In genomic region chr10:46534828-46535524, GRCh38 we compare ENCODE assay signal across 20 cellular contexts. TPM values are rescaled to one million over a fixed set of nuclear protein-coding genes. Genes with fewer than 3 reads are reported as not detected.
DNase-seq lines count a peak whose midpoint lies in the region; ATAC-seq and TF ChIP-seq lines count a peak whose summit lies in the region.
"Had no signal": no experiment of that assay in that cellular context is flagged by ENCODE, and none has a peak within 500 bp of the region (broad histone marks: within the 10 kb centered on the region; RNA-seq: fewer than 3 reads in every experiment).

No MANE protein-coding gene starts in this region.

- H3K27me3 Mint-ChIP-seq in natural killer cell treated with Interleukin-12 subunit alpha and Interleukin-12 subunit beta and Interleukin-15 and Interleukin-18, amount 100 ng/mL, for 72 hours, result peaks cover 15 to 31% of the 10 kb centered on the region in 2 donors
- peaks cover 8 to 16% of the 10 kb centered on the region in 2 donors for H3K27me3 Mint-ChIP-seq in natural killer cell (ENCODE audit: low read depth in 2 of 2)

- TF ChIP-seq CTCF in natural killer cell (IDR thresholded peaks at IDR 0.05), result no peak

- H3K27ac Mint-ChIP-seq in natural killer cell treated with Interleukin-12 subunit alpha and Interleukin-12 subunit beta and Interleukin-15 and Interleukin-18, amount 100 ng/mL, for 72 hours, result no peak overlapping the region
- no peak overlapping the region for H3K27ac Mint-ChIP-seq in natural killer cell
- H3K27ac Mint-ChIP-seq: activated B cell treated with CpG ODN at 0.5 μM for 24 hours; activated naive CD4-positive, alpha-beta T cell treated with anti-CD3 and anti-CD28 coated beads, Interleukin-2, amount 50 U/mL, for 72 hours; CD8-positive, alpha-beta T cell; memory B cell had no signal

- ATAC-seq in natural killer cell treated with Interleukin-12 subunit alpha and Interleukin-12 subunit beta and Interleukin-15 and Interleukin-18, amount 100 ng/mL, for 72 hours, result peak; percentile 22 to 34
- ATAC-seq in natural killer cell (no peak), sciatic nerve (no peak), HG02623 (IDR thresholded peaks at IDR 0.05; ENCODE audit: unreplicated experiment) (no peak), HG03108 (IDR thresholded peaks at IDR 0.05; ENCODE audit: unreplicated experiment) (no peak), GM18909 (IDR thresholded peaks at IDR 0.05; ENCODE audit: poor library complexity, unreplicated experiment) (no peak)
- ATAC-seq: activated naive CD4-positive, alpha-beta T cell treated with anti-CD3 and anti-CD28 coated beads, Interleukin-2, amount 50 U/mL, for 72 hours; CD8-positive, alpha-beta T cell had no signal

- no peaks in the 10 kb centered on the region for H3K36me3 Mint-ChIP-seq in natural killer cell treated with Interleukin-12 subunit alpha and Interleukin-12 subunit beta and Interleukin-15 and Interleukin-18, amount 100 ng/mL, for 72 hours
- H3K36me3 Mint-ChIP-seq in natural killer cell, result no peaks in the 10 kb centered on the region
- H3K36me3 Mint-ChIP-seq: activated naive CD4-positive, alpha-beta T cell treated with anti-CD3 and anti-CD28 coated beads, Interleukin-2, amount 50 U/mL, for 72 hours; CD8-positive, alpha-beta T cell; memory B cell had no signal

- H3K4me3 Mint-ChIP-seq in natural killer cell treated with Interleukin-12 subunit alpha and Interleukin-12 subunit beta and Interleukin-15 and Interleukin-18, amount 100 ng/mL, for 72 hours, result no peak overlapping the region
- H3K4me3 Mint-ChIP-seq in natural killer cell, result no peak overlapping the region
- H3K4me3 Mint-ChIP-seq: activated B cell treated with CpG ODN at 0.5 μM for 24 hours; CD8-positive, alpha-beta T cell; memory B cell had no signal

- no peaks in the 10 kb centered on the region for H3K9me3 Mint-ChIP-seq in natural killer cell treated with Interleukin-12 subunit alpha and Interleukin-12 subunit beta and Interleukin-15 and Interleukin-18, amount 100 ng/mL, for 72 hours
- no peaks in the 10 kb centered on the region for H3K9me3 Mint-ChIP-seq in natural killer cell
- H3K9me3 Mint-ChIP-seq: activated B cell treated with CpG ODN at 0.5 μM for 24 hours; activated naive CD4-positive, alpha-beta T cell treated with anti-CD3 and anti-CD28 coated beads, Interleukin-2, amount 50 U/mL, for 72 hours; CD8-positive, alpha-beta T cell; memory B cell had no signal

- DNase-seq in natural killer cell treated with Interleukin-12 subunit alpha and Interleukin-12 subunit beta and Interleukin-15 and Interleukin-18, amount 100 ng/mL, for 72 hours (ENCODE audit: low spot score), result no peak
- DNase-seq in natural killer cell (no peak), amniotic epithelial cell (ENCODE audit: low read depth) (peak; percentile 61), sciatic nerve (ENCODE audit: low spot score) (peak; percentile 52), NCI-H2029 treated with DMSO at 0.1 percent for 48 hours (lab: John Stamatoyannopoulos, UW) (no peak)
- DNase-seq: activated B cell treated with CpG ODN at 0.5 μM for 24 hours; activated T-cell treated with anti-CD3 and anti-CD28 coated beads, Interleukin-2, amount 50 U/mL, for 48 hours; CD8-positive, alpha-beta T cell; effector CD8-positive, alpha-beta T cell; HCEC 1CT; NCI-H1694 treated with DMSO at 0.1 percent for 48 hours; T1000; testis had no signal

- H3K4me1 Mint-ChIP-seq in natural killer cell treated with Interleukin-12 subunit alpha and Interleukin-12 subunit beta and Interleukin-15 and Interleukin-18, amount 100 ng/mL, for 72 hours (ENCODE audit: low read depth in 2 of 2), result no peaks in the 10 kb centered on the region
- H3K4me1 Mint-ChIP-seq in natural killer cell, result peaks cover 0 to under 1% of the 10 kb centered on the region in 2 donors
- H3K4me1 Mint-ChIP-seq: activated B cell treated with CpG ODN at 0.5 μM for 24 hours, memory B cell had no signal

- intact Hi-C loops in natural killer cell (cut with micrococcal nuclease) (no loop called here), sciatic nerve (cut with DNase I) (no loop called here)

RNA-seq across cellular contexts. Expression of gene GPRIN2, which starts 21.5 kb away (rescaled TPM):
- total RNA-seq in natural killer cell treated with Interleukin-12 subunit alpha and Interleukin-12 subunit beta and Interleukin-15 and Interleukin-18, amount 100 ng/mL, for 72 hours, result not detected
- total RNA-seq in natural killer cell (not detected), sciatic nerve (2.0 TPM)
- total RNA-seq: activated B cell treated with CpG ODN at 0.5 μM for 24 hours; activated naive CD4-positive, alpha-beta T cell treated with anti-CD3 and anti-CD28 coated beads, Interleukin-2, amount 50 U/mL, for 72 hours; CD8-positive, alpha-beta T cell; HT1080; myocyte had no signal

RNA-seq across cellular contexts. Expression of gene SYT15, which starts 44.0 kb away (rescaled TPM):
- total RNA-seq in natural killer cell treated with Interleukin-12 subunit alpha and Interleukin-12 subunit beta and Interleukin-15 and Interleukin-18, amount 100 ng/mL, for 72 hours, result 1 to 10 TPM in 1 of 2 donors, under 1 TPM in 1; 0.81 to 1.9 TPM
- total RNA-seq in natural killer cell (1 to 10 TPM in 2 of 3 donors, under 1 TPM in 1; 1.00 to 2.0 (median 1.1) TPM), sciatic nerve (17.1 TPM)

Comparison
In these comparisons a context has a peak if more than half of its experiments do, and no peak if none do; other contexts are left out.
1. ATAC-seq: peak in natural killer cell treated with Interleukin-12 subunit alpha and Interleukin-12 subunit beta and Interleukin-15 and Interleukin-18, amount 100 ng/mL, for 72 hours (2 of 2); none in natural killer cell (0 of 3), sciatic nerve (single experiment), HG02623 (single experiment), HG03108 (single experiment) and GM18909 (single experiment).
2. DNase-seq: peak in amniotic epithelial cell (single experiment) and sciatic nerve (single experiment); none in natural killer cell treated with Interleukin-12 subunit alpha and Interleukin-12 subunit beta and Interleukin-15 and Interleukin-18, amount 100 ng/mL, for 72 hours (single experiment), natural killer cell (single experiment) and NCI-H2029 treated with DMSO at 0.1 percent for 48 hours (single experiment).